ENCODE assay signal across 8 cellular contexts in the genomic region with DNA sequence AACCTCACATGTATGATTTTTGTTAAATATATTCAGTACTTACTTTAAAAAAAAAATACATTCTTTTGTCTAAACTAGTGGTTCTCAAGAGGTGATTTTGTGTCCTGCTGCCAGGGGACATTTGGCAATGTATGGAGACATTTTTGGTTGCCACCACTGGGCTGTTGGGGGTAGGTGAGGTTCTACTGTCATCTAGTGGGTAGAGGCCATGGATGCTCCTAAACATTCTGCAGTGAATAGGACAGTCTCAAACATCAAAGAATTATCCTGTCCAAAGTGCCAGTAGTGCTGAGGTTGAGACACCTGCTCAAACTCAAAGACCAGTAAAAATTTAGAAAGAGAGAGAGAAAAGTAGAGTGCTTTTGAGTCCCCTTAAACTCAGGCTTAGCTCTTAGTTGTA. TPM values are rescaled to one million over a fixed set of nuclear protein-coding genes. Genes with fewer than 3 reads are reported as not detected.
A peak's percentile ranks its signal among the peaks of the same experiment; 100 is the strongest.
DNase-seq lines count a peak whose midpoint lies in the region; ATAC-seq and TF ChIP-seq lines count a peak whose summit lies in the region.

No MANE protein-coding gene starts in this region.

- no peak overlapping the region for H3K9ac ChIP-seq in colonic mucosa (ENCODE audit: low read depth in 2 of 2, low read length in 2 of 2)

- H3K27me3 Mint-ChIP-seq in activated T-cell treated with anti-CD3 and anti-CD28 coated beads, Interleukin-2, amount 50 U/mL, for 72 hours (ENCODE audit: low read depth), result no peaks in the 10 kb centered on the region
- peaks cover 6% of the 10 kb centered on the region for H3K27me3 Mint-ChIP-seq in activated T-cell treated with anti-CD3 and anti-CD28 coated beads, Interleukin-2, amount 50 U/mL, for 4 hours (ENCODE audit: low read depth)
- no peaks in the 10 kb centered on the region for H3K27me3 Mint-ChIP-seq in nephron (ENCODE audit: low read depth)

- no peaks in the 10 kb centered on the region for H3K27me3 ChIP-seq in colonic mucosa

- intact Hi-C loops in colonic mucosa (cut with DNase I) (loop anchor here (5.0 to 10.0 kb wide), 2 partner anchors 186 to 349 kb away; no protein-coding TSS in a partner anchor), posterior cingulate gyrus (cut with DNase I) (no loop called here)

- H3K4me1 ChIP-seq in colonic mucosa, result no peaks in the 10 kb centered on the region

- no peak overlapping the region for H3K4me3 ChIP-seq in colonic mucosa

- H3K4me1 Mint-ChIP-seq in activated T-cell treated with anti-CD3 and anti-CD28 coated beads, Interleukin-2, amount 50 U/mL, for 72 hours (ENCODE audit: low read depth), result no peaks in the 10 kb centered on the region
- H3K4me1 Mint-ChIP-seq in activated T-cell treated with anti-CD3 and anti-CD28 coated beads, Interleukin-2, amount 50 U/mL, for 4 hours (ENCODE audit: low read depth), result no peaks in the 10 kb centered on the region
- H3K4me1 Mint-ChIP-seq in nephron, result peaks cover 37% of the 10 kb centered on the region

- H3K36me3 Mint-ChIP-seq in activated T-cell treated with anti-CD3 and anti-CD28 coated beads, Interleukin-2, amount 50 U/mL, for 72 hours (ENCODE audit: insufficient read depth in 2 of 2), result peaks cover 7 to 11% of the 10 kb centered on the region in 2 donors
- peaks cover 2% of the 10 kb centered on the region for H3K36me3 Mint-ChIP-seq in activated T-cell treated with anti-CD3 and anti-CD28 coated beads, Interleukin-2, amount 50 U/mL, for 4 hours (ENCODE audit: insufficient read depth)
- H3K36me3 Mint-ChIP-seq in nephron (ENCODE audit: low read depth), result peaks cover 12% of the 10 kb centered on the region

- peak; percentile 34 for TF ChIP-seq CTCF in colonic mucosa (IDR thresholded peaks at IDR 0.05)
- TF ChIP-seq CTCF in nephron (IDR thresholded peaks at IDR 0.05; ENCODE audit: unreplicated experiment in 3 of 3), result peak; percentile 20 to 29 (median 29)

- ATAC-seq in activated T-cell treated with anti-CD3 and anti-CD28 coated beads, Interleukin-2, amount 50 U/mL, for 72 hours (replicated peaks in 1 of 2), result peak; percentile 57 to 68
- ATAC-seq in activated T-cell treated with anti-CD3 and anti-CD28 coated beads, Interleukin-2, amount 50 U/mL, for 4 hours, result no peak
- no peak for ATAC-seq in GM18907 (IDR thresholded peaks at IDR 0.05; ENCODE audit: unreplicated experiment)

- H3K4me3 Mint-ChIP-seq in activated T-cell treated with anti-CD3 and anti-CD28 coated beads, Interleukin-2, amount 50 U/mL, for 72 hours, result no peak overlapping the region
- H3K4me3 Mint-ChIP-seq in activated T-cell treated with anti-CD3 and anti-CD28 coated beads, Interleukin-2, amount 50 U/mL, for 4 hours, result no peak overlapping the region
- no peak overlapping the region for H3K4me3 Mint-ChIP-seq in nephron

- DNase-seq in activated T-cell treated with anti-CD3 and anti-CD28 coated beads, Interleukin-2, amount 50 U/mL, for 72 hours, result peak; percentile 12 to 18
- no peak for DNase-seq in activated T-cell treated with anti-CD3 and anti-CD28 coated beads, Interleukin-2, amount 50 U/mL, for 4 hours
- DNase-seq in NCI-H446 (lab: John Stamatoyannopoulos, UW), result peak; percentile 48 to 84
- DNase-seq in colonic mucosa, result no peak
- no peak for DNase-seq in posterior cingulate gyrus
- no peak for DNase-seq in NCI-H146 (lab: John Stamatoyannopoulos, UW)

- H3K36me3 ChIP-seq in colonic mucosa, result no peaks in the 10 kb centered on the region

- no peak overlapping the region for H3K27ac ChIP-seq in colonic mucosa

- no peak overlapping the region for H3K27ac Mint-ChIP-seq in activated T-cell treated with anti-CD3 and anti-CD28 coated beads, Interleukin-2, amount 50 U/mL, for 72 hours
- no peak overlapping the region for H3K27ac Mint-ChIP-seq in nephron

- peaks cover 4 to 8% of the 10 kb centered on the region in 2 donors for H3K9me3 Mint-ChIP-seq in activated T-cell treated with anti-CD3 and anti-CD28 coated beads, Interleukin-2, amount 50 U/mL, for 72 hours
- peaks cover 9% of the 10 kb centered on the region for H3K9me3 Mint-ChIP-seq in activated T-cell treated with anti-CD3 and anti-CD28 coated beads, Interleukin-2, amount 50 U/mL, for 4 hours
- peaks cover 21% of the 10 kb centered on the region for H3K9me3 Mint-ChIP-seq in nephron

- H3K9me3 ChIP-seq in colonic mucosa, result no peaks in the 10 kb centered on the region

RNA-seq across cellular contexts. Expression of gene PGM2, which starts 32.9 kb away (rescaled TPM):
- 10 to 100 TPM; 40.2 to 41.5 TPM for total RNA-seq in activated T-cell treated with anti-CD3 and anti-CD28 coated beads, Interleukin-2, amount 50 U/mL, for 72 hours
- total RNA-seq in activated T-cell treated with anti-CD3 and anti-CD28 coated beads, Interleukin-2, amount 50 U/mL, for 4 hours, result 10 to 100 TPM; 43.2 to 53.2 (median 49.7) TPM
- 10 to 100 TPM; 32.6 to 37.2 TPM for total RNA-seq in colonic mucosa

Comparison
In these comparisons a context has a peak if more than half of its experiments do, and no peak if none do; other contexts are left out.
1. ATAC-seq: peak in activated T-cell treated with anti-CD3 and anti-CD28 coated beads, Interleukin-2, amount 50 U/mL, for 72 hours (2 of 2); none in activated T-cell treated with anti-CD3 and anti-CD28 coated beads, Interleukin-2, amount 50 U/mL, for 4 hours (0 of 2) and GM18907 (single experiment).
2. DNase-seq: peak in activated T-cell treated with anti-CD3 and anti-CD28 coated beads, Interleukin-2, amount 50 U/mL, for 72 hours (2 of 2) and NCI-H446 (2 of 2); none in activated T-cell treated with anti-CD3 and anti-CD28 coated beads, Interleukin-2, amount 50 U/mL, for 4 hours (single experiment), colonic mucosa (single experiment), posterior cingulate gyrus (0 of 10) and NCI-H146 (single experiment).